ENCODE assay signal across 8 cellular contexts in the genomic region with DNA sequence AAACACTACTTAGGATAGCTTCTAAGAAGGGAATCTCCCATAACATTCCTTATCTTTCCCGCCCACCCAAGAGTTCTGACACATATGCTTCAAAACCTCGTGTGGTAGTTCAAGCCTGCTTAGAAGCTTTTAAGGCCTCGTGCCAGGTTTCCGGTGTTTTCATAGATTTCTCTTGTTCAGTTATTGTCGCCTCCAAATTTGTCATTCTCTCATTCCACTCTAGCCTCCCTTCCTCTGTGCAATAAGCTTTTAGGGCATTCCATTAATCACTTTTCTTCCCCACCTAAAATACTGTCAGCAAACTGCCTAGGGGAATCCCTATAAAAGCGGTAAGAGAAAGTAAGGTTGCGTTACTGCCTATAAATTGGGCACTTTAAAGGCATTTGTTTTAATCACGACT. TPM values are rescaled to one million over a fixed set of nuclear protein-coding genes. Genes with fewer than 3 reads are reported as not detected.
DNase-seq lines count a peak whose midpoint lies in the region; ATAC-seq, FAIRE-seq and TF ChIP-seq lines count a peak whose summit lies in the region.

No MANE protein-coding gene starts in this region.

- intact Hi-C loops in ascending aorta (cut with DNase I), result loop anchor here (1.0 to 2.0 kb wide), 4 partner anchors 31 to 864 kb away; partner anchors contain the start of genes CNOT4, CYREN and WDR91
- intact Hi-C loops in left lung (cut with DNase I), result no loop called here

- peak; percentile 13 for DNase-seq in stimulated activated CD4-positive, alpha-beta T cell treated with anti-CD3 and anti-CD28 coated beads, Interleukin-15, amount 100 ng/mL, for 24 hours
- DNase-seq in stimulated activated CD4-positive, alpha-beta T cell treated with anti-CD3 and anti-CD28 coated beads, Interleukin-4, amount 100 ng/mL, for 4 hours, result no peak
- DNase-seq in ascending aorta (ENCODE audit: low spot score in 2 of 2), result no peak
- no peak for DNase-seq in left lung
- DNase-seq in KBM-7, result no peak
- no peak for DNase-seq in chondrocyte (ENCODE audit: low spot score)
- DNase-seq in urothelium cell line (ENCODE audit: low spot score), result no peak

- H3K9me3 ChIP-seq in ascending aorta, result no peaks in the 10 kb centered on the region
- H3K9me3 ChIP-seq in left lung, result no peaks in the 10 kb centered on the region

- no peak overlapping the region for H3K27ac Mint-ChIP-seq in chondrocyte (ENCODE audit: unreplicated experiment)

- H3K4me3 Mint-ChIP-seq in chondrocyte (ENCODE audit: unreplicated experiment), result no peak overlapping the region

- TF ChIP-seq CTCF in ascending aorta (IDR thresholded peaks at IDR 0.05) (no peak), left lung (IDR thresholded peaks at IDR 0.05) (no peak), chondrocyte (IDR thresholded peaks at IDR 0.05) (no peak)

- H3K36me3 ChIP-seq in ascending aorta (no peaks in the 10 kb centered on the region), left lung (no peaks in the 10 kb centered on the region)

- H3K27me3 Mint-ChIP-seq in chondrocyte (ENCODE audit: low read depth), result no peaks in the 10 kb centered on the region

- H3K27ac ChIP-seq in ascending aorta, result peak overlapping the region; percentile 74 to 84
- H3K27ac ChIP-seq in left lung, result peak overlapping the region; percentile 66 to 87

- H3K4me3 ChIP-seq in ascending aorta, result peak overlapping the region; percentile 73 to 81
- peak overlapping the region; percentile 63 to 75 for H3K4me3 ChIP-seq in left lung

- no peaks in the 10 kb centered on the region for H3K36me3 Mint-ChIP-seq in chondrocyte (ENCODE audit: low read depth)

- in situ Hi-C loops in KBM-7 (cut with MboI; ENCODE audit: low pct_unique_long_range_greater_than_20kb, low sequenced_read_pairs), result no loop called here

- peaks cover 17% of the 10 kb centered on the region for H3K4me1 Mint-ChIP-seq in chondrocyte (ENCODE audit: low read depth)

- FAIRE-seq in urothelium cell line (lab: Jason Lieb, UNC), result no peak

- H3K4me1 ChIP-seq in ascending aorta (peaks cover 2 to 6% of the 10 kb centered on the region in 2 donors), left lung (peaks cover 12 to 32% of the 10 kb centered on the region in 2 donors)

- H3K27me3 ChIP-seq in ascending aorta (no peaks in the 10 kb centered on the region), left lung (no peaks in the 10 kb centered on the region)

- ATAC-seq in left lung (no peak), GM18907 (IDR thresholded peaks at IDR 0.05; ENCODE audit: unreplicated experiment) (no peak)

- H3K9me3 Mint-ChIP-seq in chondrocyte (ENCODE audit: low read depth), result no peaks in the 10 kb centered on the region

RNA-seq across cellular contexts. Expression of gene BPGM, which starts 0.7 kb away (rescaled TPM):
- 19.2 TPM for total RNA-seq in ascending aorta
- total RNA-seq in left lung, result 10 to 100 TPM; 16.0 to 18.6 TPM
- 26.1 to 29.6 TPM (median 29.5 TPM) in 3 replicates for total RNA-seq in chondrocyte
